In genomic region chr14:101948666-101949205, GRCh38 we compare ENCODE assay signal across 8 cellular contexts. TPM values are rescaled to one million over a fixed set of nuclear protein-coding genes. Genes with fewer than 3 reads are reported as not detected.
A peak's percentile ranks its signal among the peaks of the same experiment; 100 is the strongest.
DNase-seq lines count a peak whose midpoint lies in the region; ATAC-seq, FAIRE-seq and TF ChIP-seq lines count a peak whose summit lies in the region.

No MANE protein-coding gene starts in this region.

- H3K4me3 ChIP-seq in DND-41 (ENCODE audit: low read depth in 1 of 2, low read length in 2 of 2) (peak overlapping the region; percentile 53 to 88), Loucy (ENCODE audit: low read length, poor library complexity, severe bottlenecking) (peak overlapping the region; percentile 95), duodenal mucosa (ENCODE audit: low read depth in 1 of 2, low read length in 2 of 2) (peak overlapping the region; percentile 92 to 98)

- DNase-seq in DND-41 = no peak
- DNase-seq in naive thymus-derived CD8-positive, alpha-beta T cell = peak in 3 of 10 donors; percentile 8 to 14 (median 13)
- no peak for DNase-seq in stimulated activated naive CD4-positive, alpha-beta T cell (lab: John Stamatoyannopoulos, UW)
- DNase-seq in iPS-NIHi7 (ENCODE audit: extremely low spot score) = no peak
- no peak for DNase-seq in H54 (ENCODE audit: insufficient read length, low spot score)

- ATAC-seq in DND-41 (ENCODE audit: insufficient read depth, low read depth) (no peak), HG02763 (IDR thresholded peaks at IDR 0.05; ENCODE audit: unreplicated experiment) (no peak)
- ATAC-seq in naive thymus-derived CD8-positive, alpha-beta T cell = no peak

- peaks cover 19% of the 10 kb centered on the region for H3K79me2 ChIP-seq in DND-41 (ENCODE audit: insufficient read depth, low read length)
- peaks cover 9% of the 10 kb centered on the region; the same call in 1 of the 2 replicates for H3K79me2 ChIP-seq in Loucy (ENCODE audit: insufficient read depth, low read length)

- peak overlapping the region; percentile 91 to 100 (median 96) for H3K4me3 Mint-ChIP-seq in naive thymus-derived CD8-positive, alpha-beta T cell

- H3K4me2 ChIP-seq in DND-41 (ENCODE audit: insufficient read depth, low read length) = peak overlapping the region; percentile 96
- H3K4me2 ChIP-seq in Loucy (ENCODE audit: low read depth, low read length, poor library complexity, severe bottlenecking) = peak overlapping the region; percentile 99

- TF ChIP-seq CTCF in DND-41 (IDR thresholded peaks at IDR 0.05; ENCODE audit: borderline replicate concordance, extremely low read depth, low read length, poor library complexity, severe bottlenecking) (no peak), Loucy (conservative IDR thresholded peaks at IDR 0.05; ENCODE audit: low read length) (no peak)

- peaks cover 24% of the 10 kb centered on the region for H3K4me1 ChIP-seq in DND-41 (ENCODE audit: insufficient read depth, low read length)
- peaks cover 9% of the 10 kb centered on the region for H3K4me1 ChIP-seq in Loucy (ENCODE audit: insufficient read depth, low read length, poor library complexity, severe bottlenecking)
- H3K4me1 ChIP-seq in duodenal mucosa (ENCODE audit: control insufficient read depth in 1 of 2, insufficient read depth in 2 of 2, low read length in 2 of 2) = peaks cover 7 to 21% of the 10 kb centered on the region in 2 donors

- peaks cover 17 to 37% (median 30%) of the 10 kb centered on the region in 4 donors for H3K4me1 Mint-ChIP-seq in naive thymus-derived CD8-positive, alpha-beta T cell

- H3K36me3 ChIP-seq in DND-41 (ENCODE audit: insufficient read depth, low read length) = no peaks in the 10 kb centered on the region
- no peaks in the 10 kb centered on the region for H3K36me3 ChIP-seq in Loucy (ENCODE audit: insufficient read depth, low read length)
- H3K36me3 ChIP-seq in duodenal mucosa (ENCODE audit: control insufficient read depth in 1 of 2, insufficient read depth in 2 of 2, low read length in 2 of 2) = peaks cover 0 to 2% of the 10 kb centered on the region in 2 donors

- H3F3A ChIP-seq in Loucy (ENCODE audit: low read depth) = no peaks in the 10 kb centered on the region

- H3K9ac ChIP-seq in DND-41 (ENCODE audit: low read depth, low read length) (peak overlapping the region; percentile 76), Loucy (ENCODE audit: low read depth, low read length, poor library complexity, severe bottlenecking) (peak overlapping the region; percentile 75), duodenal mucosa (ENCODE audit: low read depth in 1 of 2, low read length in 2 of 2) (peak overlapping the region; percentile 97 to 100)

- H3K27ac ChIP-seq in DND-41 (ENCODE audit: low read length) (peak overlapping the region; percentile 86), duodenal mucosa (ENCODE audit: low read depth, low read length) (peak overlapping the region; percentile 96)

- no peaks in the 10 kb centered on the region for H3K27me3 ChIP-seq in DND-41 (ENCODE audit: insufficient read depth, low read length, poor library complexity)
- H3K27me3 ChIP-seq in Loucy (ENCODE audit: insufficient read depth, low read length, poor library complexity, severe bottlenecking) = no peaks in the 10 kb centered on the region
- no peaks in the 10 kb centered on the region for H3K27me3 ChIP-seq in duodenal mucosa (ENCODE audit: control insufficient read depth in 1 of 2, insufficient read depth in 2 of 2, low read length in 2 of 2)

- H4K20me1 ChIP-seq in DND-41 (ENCODE audit: insufficient read depth, low read length) (no peaks in the 10 kb centered on the region), Loucy (ENCODE audit: insufficient read depth, low read length, poor library complexity, severe bottlenecking) (peaks cover 3% of the 10 kb centered on the region)

- no peak for TF ChIP-seq POLR2A in H54 (IDR thresholded peaks at IDR 0.05; ENCODE audit: low read depth, low read length)

- no peak for FAIRE-seq in H54 (lab: Jason Lieb, UNC)

- H3K9me2 ChIP-seq in Loucy (replicated peaks; ENCODE audit: low read depth, low read length) = no peaks in the 10 kb centered on the region

- peaks cover 10 to 31% (median 23%) of the 10 kb centered on the region in 5 donors for H3K27me3 Mint-ChIP-seq in naive thymus-derived CD8-positive, alpha-beta T cell

- no peaks in the 10 kb centered on the region for H3K9me3 Mint-ChIP-seq in naive thymus-derived CD8-positive, alpha-beta T cell

- POLR2A ChIA-PET in naive thymus-derived CD8-positive, alpha-beta T cell (lab: Charles Lee) = interaction anchor here (0.6 to 2.5 kb wide), 18 partner anchors 10 to 365 kb away, joined by 3 to 19 read pairs (median 5); partner anchors contain the start of genes DYNC1H1 and WDR20

- H3K9me3 ChIP-seq in DND-41 (ENCODE audit: insufficient read depth, low read length, severe bottlenecking) = no peaks in the 10 kb centered on the region
- H3K9me3 ChIP-seq in Loucy (ENCODE audit: insufficient read depth, low read depth, low read length) = no peaks in the 10 kb centered on the region
- H3K9me3 ChIP-seq in duodenal mucosa (ENCODE audit: control insufficient read depth in 1 of 2, low read length in 2 of 2) = no peaks in the 10 kb centered on the region

- no peaks in the 10 kb centered on the region for H3K36me3 Mint-ChIP-seq in naive thymus-derived CD8-positive, alpha-beta T cell

- H2AFZ ChIP-seq in DND-41 (ENCODE audit: low read depth, low read length) = peak overlapping the region; percentile 90
- H2AFZ ChIP-seq in Loucy (ENCODE audit: low read length) = peak overlapping the region; percentile 95

- peak overlapping the region; percentile 97 to 100 (median 100) for H3K27ac Mint-ChIP-seq in naive thymus-derived CD8-positive, alpha-beta T cell

RNA-seq across cellular contexts. Expression of gene DYNC1H1, which starts 15.6 kb away (rescaled TPM):
- total RNA-seq in naive thymus-derived CD8-positive, alpha-beta T cell = 100 to 1,000 TPM; 257 to 278 TPM
- polyA plus RNA-seq in naive thymus-derived CD8-positive, alpha-beta T cell = 10 to 100 TPM; 23.4 to 42.0 (median 30.5) TPM
